10 cellular contexts compared by ENCODE assay signal in genomic region chr4:176492648-176493302, GRCh38.
DNase-seq lines count a peak whose midpoint lies in the region; ATAC-seq and TF ChIP-seq lines count a peak whose summit lies in the region.
"Had no signal": no experiment of that assay in that cellular context is flagged by ENCODE, and none has a peak within 500 bp of the region (broad histone marks: within the 10 kb centered on the region; RNA-seq: fewer than 3 reads in every experiment).

No MANE protein-coding gene starts in this region.

- no peaks in the 10 kb centered on the region for H3K9me2 ChIP-seq in PC-3 (replicated peaks; ENCODE audit: low read length)

- POLR2A ChIA-PET in PC-3 (lab: Charles Lee; ENCODE audit: unreplicated experiment), result no interaction called here

- H3K4ac ChIP-seq in trophoblast cell (ENCODE audit: low read depth, low read length), result no peak overlapping the region

- no peak overlapping the region for H3K4me3 ChIP-seq in PC-3 (ENCODE audit: low read length)
- H3K4me3 ChIP-seq in MG63, result no peak overlapping the region
- H3K4me3 ChIP-seq in trophoblast cell (ENCODE audit: low read depth, low read length), result no peak overlapping the region
- no peak overlapping the region for H3K4me3 ChIP-seq in sigmoid colon
- H3K4me3 ChIP-seq: colonic mucosa had no signal

- intact Hi-C loops in left ventricle myocardium superior (cut with micrococcal nuclease), result no loop called here
- intact Hi-C loops in Right ventricle myocardium inferior (cut with DNase I), result loop anchor here (10.0 kb wide), 1 partner anchor 108 kb away; no protein-coding TSS in a partner anchor
- intact Hi-C loops in PC-3 (cut with micrococcal nuclease), result no loop called here
- intact Hi-C loops in sigmoid colon (cut with DNase I), result no loop called here

- H2BK5ac ChIP-seq in trophoblast cell (ENCODE audit: low read depth, low read length, poor library complexity), result no peak overlapping the region

- no peaks in the 10 kb centered on the region for H3K9me3 ChIP-seq in PC-3 (ENCODE audit: low read length)
- H3K9me3 ChIP-seq in MG63, result no peaks in the 10 kb centered on the region; the same call in 1 of the 2 replicates
- H3K9me3 ChIP-seq in trophoblast cell (ENCODE audit: insufficient read depth, low read depth, low read length), result no peaks in the 10 kb centered on the region
- H3K9me3 ChIP-seq in sigmoid colon, result no peaks in the 10 kb centered on the region
- H3K9me3 ChIP-seq: colonic mucosa had no signal

- no peaks in the 10 kb centered on the region for H3K27me3 ChIP-seq in PC-3 (ENCODE audit: low read length)
- no peaks in the 10 kb centered on the region for H3K27me3 ChIP-seq in MG63
- no peaks in the 10 kb centered on the region for H3K27me3 ChIP-seq in trophoblast cell (ENCODE audit: insufficient read depth, low read length)
- H3K27me3 ChIP-seq in sigmoid colon, result no peaks in the 10 kb centered on the region
- H3K27me3 ChIP-seq: colonic mucosa had no signal

- H3K36me3 ChIP-seq in PC-3 (ENCODE audit: low read depth, low read length) (no peaks in the 10 kb centered on the region), MG63 (no peaks in the 10 kb centered on the region), trophoblast cell (ENCODE audit: control insufficient read depth in 1 of 2, insufficient read depth in 2 of 2, low read length in 2 of 2) (no peaks in the 10 kb centered on the region), sigmoid colon (no peaks in the 10 kb centered on the region)
- H3K36me3 ChIP-seq: colonic mucosa had no signal

- no peak overlapping the region for H4K91ac ChIP-seq in trophoblast cell (ENCODE audit: low read depth, low read length)

- no peak overlapping the region for H3K23ac ChIP-seq in trophoblast cell (ENCODE audit: low read length)

- WGBS in trophoblast cell (ENCODE audit: extremely low coverage, insufficient coverage, insufficient read length), result no CpG with 5 or more reads among the region's 2 CpGs
- WGBS in sigmoid colon, 2 donors, result 19 to 35% methylated on average over 2 of the region's 2 CpGs

- H2BK12ac ChIP-seq in trophoblast cell (ENCODE audit: low read length), result no peak overlapping the region

- H2AFZ ChIP-seq in PC-3 (ENCODE audit: low read length), result peak overlapping the region; percentile 61
- H2AFZ ChIP-seq in trophoblast cell (ENCODE audit: insufficient read depth, low read length, poor library complexity), result no peak overlapping the region

- no peak for TF ChIP-seq POLR2A in sigmoid colon (IDR thresholded peaks at IDR 0.05)

- CTCF ChIA-PET in PC-3 (lab: Charles Lee), result no interaction called here

- no peaks in the 10 kb centered on the region for H3K79me1 ChIP-seq in trophoblast cell (ENCODE audit: low read length)

- no peak overlapping the region for H4K12ac ChIP-seq in trophoblast cell (ENCODE audit: low read depth, low read length)

- BruUV-seq in PC-3 (replicated peaks; lab: Mats Ljungman, UMichigan), result no TSS peak

- no peak overlapping the region for H3K14ac ChIP-seq in trophoblast cell (ENCODE audit: low read length)

- H3K79me2 ChIP-seq in PC-3 (ENCODE audit: low read length), result no peaks in the 10 kb centered on the region
- H3K79me2 ChIP-seq in trophoblast cell (ENCODE audit: control insufficient read depth, insufficient read depth, low read length, poor library complexity), result no peaks in the 10 kb centered on the region

- H3K4me1 ChIP-seq in PC-3 (ENCODE audit: insufficient read depth, low read length), result peaks cover 11% of the 10 kb centered on the region
- no peaks in the 10 kb centered on the region for H3K4me1 ChIP-seq in trophoblast cell (ENCODE audit: control insufficient read depth in 1 of 2, insufficient read depth in 2 of 2, low read length in 2 of 2)
- no peaks in the 10 kb centered on the region for H3K4me1 ChIP-seq in sigmoid colon
- H3K4me1 ChIP-seq: colonic mucosa had no signal

- TF ChIP-seq EP300 in sigmoid colon (IDR thresholded peaks at IDR 0.05), result no peak

- H3K4me2 ChIP-seq in PC-3 (ENCODE audit: low read length) (peak overlapping the region; percentile 52; the same call in 1 of the 2 replicates), trophoblast cell (ENCODE audit: low read length) (no peak overlapping the region)

- no peak overlapping the region for H2BK120ac ChIP-seq in trophoblast cell (ENCODE audit: insufficient read depth, low read length, poor library complexity)

- no peaks in the 10 kb centered on the region for H4K20me1 ChIP-seq in PC-3 (ENCODE audit: low read length)

- no peak for TF ChIP-seq CTCF in PC-3 (conservative IDR thresholded peaks at IDR 0.05; ENCODE audit: low read depth, low read length)
- no peak for TF ChIP-seq CTCF in sigmoid colon (IDR thresholded peaks at IDR 0.05)

- H2AK5ac ChIP-seq in trophoblast cell (ENCODE audit: low read length), result no peak overlapping the region

- H3K9ac ChIP-seq in PC-3 (ENCODE audit: low read length) (no peak overlapping the region), trophoblast cell (ENCODE audit: low read length) (no peak overlapping the region)

- ATAC-seq in left ventricle myocardium superior (peak; percentile 54), Right ventricle myocardium inferior (no peak), HG02852 (IDR thresholded peaks at IDR 0.05; ENCODE audit: unreplicated experiment) (peak; percentile 100), PC-3 (peak; percentile 45)

- DNase-seq in left ventricle myocardium superior, result no peak
- no peak for DNase-seq in Right ventricle myocardium inferior (ENCODE audit: missing footprints)
- peak; percentile 28 for DNase-seq in PC-3
- DNase-seq in MG63, result no peak
- DNase-seq in trophoblast cell, result no peak
- DNase-seq in GOT3 (lab: John Stamatoyannopoulos, UW), result no peak
- no peak for DNase-seq in sigmoid colon
- DNase-seq: colonic mucosa had no signal

- no peaks in the 10 kb centered on the region for H3F3A ChIP-seq in PC-3 (ENCODE audit: low read length, unreplicated experiment)

- peak overlapping the region; percentile 38 for H3K27ac ChIP-seq in PC-3 (ENCODE audit: low read length)
- H3K27ac ChIP-seq in trophoblast cell (ENCODE audit: low read depth, low read length), result no peak overlapping the region
- H3K27ac ChIP-seq in sigmoid colon, result no peak overlapping the region
- H3K27ac ChIP-seq: C4-2B, colonic mucosa had no signal

- H3K18ac ChIP-seq in trophoblast cell (ENCODE audit: low read length), result no peak overlapping the region

- no peak overlapping the region for H4K8ac ChIP-seq in trophoblast cell (ENCODE audit: low read depth, low read length)
